In the genomic region with DNA sequence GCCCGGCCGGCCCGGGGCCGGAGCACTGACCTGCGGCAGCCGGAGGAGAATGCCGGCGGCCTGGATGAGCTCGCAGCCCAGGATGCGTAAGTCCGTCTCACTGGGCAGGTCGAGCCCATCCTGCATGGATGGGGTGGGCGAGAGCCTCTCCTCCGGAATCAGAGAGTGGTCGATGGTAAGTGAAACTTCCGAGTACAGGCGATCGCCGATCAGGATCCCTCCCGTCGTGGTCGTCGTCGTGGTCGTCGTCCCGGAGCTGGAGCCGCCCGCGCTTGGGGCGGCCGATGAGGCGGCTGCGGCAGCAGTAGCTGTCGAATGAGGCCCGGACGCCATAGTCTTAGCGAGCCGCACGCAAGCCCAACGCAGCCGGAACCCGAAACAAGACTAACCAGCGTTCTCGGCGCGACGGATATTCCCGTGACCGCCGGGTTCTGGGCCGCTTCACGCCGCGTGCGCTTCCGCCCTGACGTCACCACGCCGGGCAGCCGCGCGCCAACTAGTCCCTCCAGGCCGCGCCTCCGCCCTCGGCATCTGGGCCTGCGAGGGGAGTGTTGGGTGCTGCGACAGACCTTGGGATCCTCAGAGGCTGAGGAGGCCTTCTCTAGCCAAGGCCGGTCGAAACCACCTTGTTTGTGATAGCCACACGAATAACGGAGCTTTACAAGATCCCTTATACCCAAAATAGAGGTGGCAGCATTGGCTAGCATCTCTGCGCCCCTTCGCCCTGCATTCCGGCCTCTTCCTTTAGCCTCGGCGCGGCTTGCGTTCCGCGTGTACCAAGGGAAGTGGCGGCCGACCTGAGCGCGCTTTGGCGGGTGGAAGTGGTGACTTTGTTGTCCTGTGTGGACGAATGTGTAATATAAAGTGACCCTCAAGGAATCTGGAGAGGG, we compare ENCODE assay signal across 8 cellular contexts. TPM values are rescaled to one million over a fixed set of nuclear protein-coding genes. Genes with fewer than 3 reads are reported as not detected.
A peak's percentile ranks its signal among the peaks of the same experiment; 100 is the strongest.
DNase-seq lines count a peak whose midpoint lies in the region; ATAC-seq lines count a peak whose summit lies in the region.

A gene (minus strand): TSS at position 386 of the 890 bp plus-strand sequence. CDS start 53 bp downstream, at position 333.

- in situ Hi-C loops in Caki2 (cut with HindIII; ENCODE audit: low pct_unique_long_range_greater_than_20kb, low sequenced_read_pairs): no loop called here

- H3K9me3 Mint-ChIP-seq in effector memory CD8-positive, alpha-beta T cell: no peaks in the 10 kb centered on the region
- H3K9me3 Mint-ChIP-seq in memory B cell: no peaks in the 10 kb centered on the region

- ATAC-seq in GM21390 (IDR thresholded peaks at IDR 0.05; ENCODE audit: unreplicated experiment) (peak; percentile 81), memory B cell (ENCODE audit: low read depth) (peak; percentile 73)
- ATAC-seq in effector memory CD8-positive, alpha-beta T cell (replicated peaks): peak; percentile 74

- H3K27me3 Mint-ChIP-seq in effector memory CD8-positive, alpha-beta T cell: no peaks in the 10 kb centered on the region
- no peaks in the 10 kb centered on the region for H3K27me3 Mint-ChIP-seq in memory B cell

- peak within 1 kb of the TSS; percentile 99 for H3K27ac Mint-ChIP-seq in effector memory CD8-positive, alpha-beta T cell
- peak within 1 kb of the TSS; percentile 99 for H3K27ac Mint-ChIP-seq in memory B cell

- DNase-seq in Caki2 (ENCODE audit: low read depth) (peak; percentile 98), HUDEP-2 (lab: John Stamatoyannopoulos, UW; ENCODE audit: unreplicated experiment in 76 of 76) (peak; percentile 13 to 94 (median 89)), NOMO-1 treated with dmso at 0.1 percent for 144 hours (lab: John Stamatoyannopoulos, UW; ENCODE audit: unreplicated experiment) (peak; percentile 97), memory B cell (ENCODE audit: low spot score in 2 of 2) (peak; percentile 98)
- DNase-seq in activated CD8-positive, alpha-beta memory T cell treated with anti-CD3 and anti-CD28 coated beads for 48 hours (ENCODE audit: low read depth in 2 of 3, low spot score in 2 of 3): peak; percentile 89 to 91 (median 91)
- peak; percentile 93 to 96 (median 96) for DNase-seq in effector memory CD8-positive, alpha-beta T cell
- peak; percentile 93 for DNase-seq in stimulated activated CD8-positive, alpha-beta memory T cell treated with anti-CD3 and anti-CD28 coated beads, Interleukin-12 subunit alpha, Interleukin-12 subunit beta, amount 100 ng/mL, for 1 hour (ENCODE audit: low read depth)

- peaks cover 66% of the 10 kb centered on the region for H3K36me3 Mint-ChIP-seq in effector memory CD8-positive, alpha-beta T cell (ENCODE audit: insufficient read depth)
- peaks cover 19% of the 10 kb centered on the region for H3K36me3 Mint-ChIP-seq in memory B cell

- H3K4me1 Mint-ChIP-seq in effector memory CD8-positive, alpha-beta T cell (ENCODE audit: low read depth in 2 of 2): peaks cover 30 to 51% of the 10 kb centered on the region in 2 donors
- peaks cover 25% of the 10 kb centered on the region for H3K4me1 Mint-ChIP-seq in memory B cell

- peak within 1 kb of the TSS; percentile 88 to 91 for H3K4me3 Mint-ChIP-seq in effector memory CD8-positive, alpha-beta T cell
- H3K4me3 Mint-ChIP-seq in memory B cell: peak within 1 kb of the TSS; percentile 97

RNA-seq across cellular contexts. Expression of the gene that starts here (rescaled TPM):
- total RNA-seq in Caki2 (2014; rRNA removed; shearing (Covaris generic); ENCODE audit: low replicate concordance): 31.0 and 69.5 TPM in 2 replicates

Comparison
In these comparisons a context has a peak if more than half of its experiments do, and no peak if none do; other contexts are left out.
1. Peak in every context shown above with its lines: DNase-seq and ATAC-seq.